17 cellular contexts compared by ENCODE assay signal in genomic region chr14:100902295-100902694, GRCh38. TPM values are rescaled to one million over a fixed set of nuclear protein-coding genes. Genes with fewer than 3 reads are reported as not detected.
A peak's percentile ranks its signal among the peaks of the same experiment; 100 is the strongest.
DNase-seq lines count a peak whose midpoint lies in the region; ATAC-seq and TF ChIP-seq lines count a peak whose summit lies in the region.
"Had no signal": no experiment of that assay in that cellular context is flagged by ENCODE, and none has a peak within 500 bp of the region (broad histone marks: within the 10 kb centered on the region; RNA-seq: fewer than 3 reads in every experiment).

No MANE protein-coding gene starts in this region.

- H3K9me3 Mint-ChIP-seq in chondrocyte (ENCODE audit: low read depth) = no peaks in the 10 kb centered on the region
- H3K9me3 Mint-ChIP-seq: activated T-helper 2 cell treated with anti-CD3 and anti-CD28 coated beads, Interferon-gamma antibody, Interleukin-2, Interleukin-4, amounts not matched to agents 10 μg/mL and 5 μg/mL and 100 μg/mL, durations not matched to agents 14 hours and 24 hours and 36 hours; memory B cell had no signal

- no peaks in the 10 kb centered on the region for H3K27me3 ChIP-seq in neuron (ENCODE audit: insufficient read depth, low read length)
- H3K27me3 ChIP-seq: vagina had no signal

- peaks cover 73% of the 10 kb centered on the region for H3K4me1 ChIP-seq in neuron (ENCODE audit: insufficient read depth, low read length)

- DNase-seq in NCI-H748 (lab: John Stamatoyannopoulos, UW; ENCODE audit: unreplicated experiment) (peak; percentile 42), NCI-H748 treated with DMSO at 0.1 percent for 48 hours (lab: John Stamatoyannopoulos, UW) (no peak), LNCaP clone FGC (ENCODE audit: low read depth) (no peak), chondrocyte (ENCODE audit: low spot score) (peak; percentile 47), DMS114 treated with DMSO at 0.1 percent for 48 hours (lab: John Stamatoyannopoulos, UW; ENCODE audit: unreplicated experiment) (no peak), sciatic nerve (ENCODE audit: low spot score) (no peak)
- DNase-seq: cerebellar nuclear complex, foreskin melanocyte, GDM1, GM23248, NCI-H1105, right cardiac atrium had no signal

- H3K27me3 Mint-ChIP-seq in chondrocyte (ENCODE audit: low read depth) = peaks cover 64% of the 10 kb centered on the region

- peaks cover 2% of the 10 kb centered on the region for H3K36me3 Mint-ChIP-seq in chondrocyte (ENCODE audit: low read depth)
- H3K36me3 Mint-ChIP-seq: memory B cell had no signal

- TF ChIP-seq CTCF in LNCaP clone FGC (IDR thresholded peaks at IDR 0.05; ENCODE audit: control insufficient read depth, extremely low read depth, insufficient read depth) (peak; percentile 16; the same call in 1 of the 2 replicates), chondrocyte (IDR thresholded peaks at IDR 0.05) (peak; percentile 44)

- ATAC-seq in HG03196 (IDR thresholded peaks at IDR 0.05; ENCODE audit: unreplicated experiment) (no peak), sciatic nerve (no peak)
- ATAC-seq: right cardiac atrium had no signal

- H2AFZ ChIP-seq in neuron (ENCODE audit: low read depth, low read length) = peak overlapping the region; percentile 60
- H2AFZ ChIP-seq: GM23248 had no signal

- no peak overlapping the region for H3K4me3 Mint-ChIP-seq in chondrocyte (ENCODE audit: unreplicated experiment)
- H3K4me3 Mint-ChIP-seq: memory B cell had no signal

- no peak overlapping the region for H3K4me3 ChIP-seq in LNCaP clone FGC (ENCODE audit: low read depth, low read length)
- H3K4me3 ChIP-seq in neuron (ENCODE audit: low read length) = peak overlapping the region; percentile 34
- H3K4me3 ChIP-seq: GM23248, vagina had no signal

- intact Hi-C loops in sciatic nerve (cut with DNase I) = no loop called here

- no peaks in the 10 kb centered on the region for H3K36me3 ChIP-seq in neuron (ENCODE audit: insufficient read depth, low read length)
- H3K36me3 ChIP-seq: vagina had no signal

- no peak overlapping the region for H3K27ac Mint-ChIP-seq in chondrocyte (ENCODE audit: unreplicated experiment)
- H3K27ac Mint-ChIP-seq: activated T-helper 2 cell treated with anti-CD3 and anti-CD28 coated beads, Interferon-gamma antibody, Interleukin-2, Interleukin-4, amounts not matched to agents 10 μg/mL and 5 μg/mL and 100 μg/mL, durations not matched to agents 14 hours and 24 hours and 36 hours; memory B cell had no signal

- no peaks in the 10 kb centered on the region for H3K9me3 ChIP-seq in neuron (ENCODE audit: low read length)
- H3K9me3 ChIP-seq: vagina had no signal

- H3K4me1 Mint-ChIP-seq in chondrocyte (ENCODE audit: low read depth) = peaks cover 29% of the 10 kb centered on the region
- H3K4me1 Mint-ChIP-seq: memory B cell had no signal

RNA-seq across cellular contexts. Expression of gene RTL1, which starts 1.2 kb away (rescaled TPM):
- total RNA-seq in chondrocyte = 0.02 TPM in 1 of 3 replicates, not detected in the others
- total RNA-seq in sciatic nerve = not detected
- total RNA-seq: activated T-helper 2 cell treated with anti-CD3 and anti-CD28 coated beads, Interferon-gamma antibody, Interleukin-2, Interleukin-4, amounts not matched to agents 10 μg/mL and 5 μg/mL and 100 μg/mL, durations not matched to agents 14 hours and 24 hours and 36 hours; GM23248; right cardiac atrium; vagina had no signal

Comparison
In these comparisons a context has a peak if more than half of its experiments do, and no peak if none do; other contexts are left out.
1. DNase-seq: peak in NCI-H748 (single experiment) and chondrocyte (single experiment); none in NCI-H748 treated with DMSO at 0.1 percent for 48 hours (single experiment), LNCaP clone FGC (single experiment), DMS114 treated with DMSO at 0.1 percent for 48 hours (single experiment) and sciatic nerve (single experiment).